ENCODE assay signal across 1 cellular context in genomic region chr17:42798383-42799380, GRCh38.
TF ChIP-seq lines count a peak whose summit lies in the region.

Gene CNTD1, plus strand, starts transcription at chr17:42798861. Its CDS starts 207 bp downstream, at chr17:42799068.
Gene COA3, minus strand, starts transcription at chr17:42798704. Its CDS starts 23 bp downstream, at chr17:42798681.

TF ChIP-seq in HepG2, 621 proteins besides CTCF, POLR2A, EP300 and RAD21 (continued from another document):
- TF ChIP-seq HNF1A (IDR thresholded peaks at IDR 0.05; ENCODE audit: low read depth) (peak; percentile 63), HNF1A (CRISPR knock-in tag; IDR thresholded peaks at IDR 0.05; ENCODE audit: borderline replicate concordance) (peak; percentile 86), HCFC1 (IDR thresholded peaks at IDR 0.05; ENCODE audit: low read depth, low read length) (peak; percentile 94), SNAPC2 (CRISPR knock-in tag; IDR thresholded peaks at IDR 0.05) (peak; percentile 79; the same call in 1 of the 2 replicates), ZNF552 (CRISPR knock-in tag; IDR thresholded peaks at IDR 0.05; ENCODE audit: borderline replicate concordance) (peak; percentile 97), ZNF570 (CRISPR knock-in tag; IDR thresholded peaks at IDR 0.05; ENCODE audit: borderline replicate concordance) (peak; percentile 87), CREM (IDR thresholded peaks at IDR 0.05) (peak; percentile 90), CREM (CRISPR knock-in tag; IDR thresholded peaks at IDR 0.05) (no peak), ZNF274 (CRISPR knock-in tag; IDR thresholded peaks at IDR 0.05) (peak; percentile 96), ZBTB2 (CRISPR knock-in tag; IDR thresholded peaks at IDR 0.05; ENCODE audit: low read depth) (peak; percentile 60; the same call in 1 of the 2 replicates), THRA (CRISPR knock-in tag; IDR thresholded peaks at IDR 0.05; ENCODE audit: borderline replicate concordance) (peak; percentile 57; the same call in 1 of the 2 replicates), ZNF136 (CRISPR knock-in tag; IDR thresholded peaks at IDR 0.05; ENCODE audit: low read depth) (no peak; the same call in 1 of the 2 replicates), TP53 (CRISPR knock-in tag; conservative IDR thresholded peaks at IDR 0.05) (no peak), SMAD1 (CRISPR knock-in tag; IDR thresholded peaks at IDR 0.05; ENCODE audit: borderline replicate concordance, low read depth) (peak; percentile 99), SRSF4 (IDR thresholded peaks at IDR 0.05; ENCODE audit: low read depth, low read length, poor library complexity, severe bottlenecking) (no peak), THAP9 (CRISPR knock-in tag; IDR thresholded peaks at IDR 0.05; ENCODE audit: borderline replicate concordance) (peak; percentile 96), TFDP2 (CRISPR knock-in tag; IDR thresholded peaks at IDR 0.05) (peak; percentile 99), NFE2L2 (IDR thresholded peaks at IDR 0.05; ENCODE audit: low read length) (no peak), ZNF143 (CRISPR knock-in tag; IDR thresholded peaks at IDR 0.05) (peak; percentile 100), ZSCAN9 (CRISPR knock-in tag; IDR thresholded peaks at IDR 0.05; ENCODE audit: borderline replicate concordance) (peak; percentile 93; the same call in 1 of the 2 replicates), RBAK (CRISPR knock-in tag; IDR thresholded peaks at IDR 0.05) (0 out of 2 replicates have a peak, but pooled peaks have one; percentile 37), ZNF431 (CRISPR knock-in tag; IDR thresholded peaks at IDR 0.05; ENCODE audit: borderline replicate concordance, low read depth) (peak; percentile 68), FOXM1 (CRISPR knock-in tag; IDR thresholded peaks at IDR 0.05) (no peak), ZNF766 (CRISPR knock-in tag; IDR thresholded peaks at IDR 0.05; ENCODE audit: borderline replicate concordance) (peak; percentile 93; the same call in 1 of the 2 replicates), SP5 (CRISPR knock-in tag; IDR thresholded peaks at IDR 0.05; ENCODE audit: borderline replicate concordance, low read depth) (peak; percentile 35; the same call in 1 of the 2 replicates), DMTF1 (CRISPR knock-in tag; IDR thresholded peaks at IDR 0.05) (peak; percentile 66; the same call in 1 of the 2 replicates), ZNF292 (CRISPR knock-in tag; IDR thresholded peaks at IDR 0.05; ENCODE audit: borderline replicate concordance, low read depth) (peak; percentile 71; the same call in 1 of the 2 replicates), CCDC6 (CRISPR knock-in tag; IDR thresholded peaks at IDR 0.05) (peak; percentile 97), ZNF770 (CRISPR knock-in tag; IDR thresholded peaks at IDR 0.05) (peak; percentile 61), ZNF180 (CRISPR knock-in tag; IDR thresholded peaks at IDR 0.05; ENCODE audit: borderline replicate concordance, low read depth) (peak; percentile 90; the same call in 1 of the 2 replicates), ZNF337 (CRISPR knock-in tag; IDR thresholded peaks at IDR 0.05; ENCODE audit: borderline replicate concordance, low read depth) (peak; percentile 92; the same call in 1 of the 2 replicates), SSRP1 (CRISPR knock-in tag; IDR thresholded peaks at IDR 0.05) (peak; percentile 88; the same call in 1 of the 2 replicates), CBX5 (CRISPR knock-in tag; IDR thresholded peaks at IDR 0.05; ENCODE audit: borderline replicate concordance) (peak; percentile 91; the same call in 1 of the 2 replicates), TCF7L2 (IDR thresholded peaks at IDR 0.05; ENCODE audit: low read depth, low read length) (no peak), ZNF557 (CRISPR knock-in tag; IDR thresholded peaks at IDR 0.05) (no peak; the same call in 1 of the 2 replicates), CENPX (CRISPR knock-in tag; IDR thresholded peaks at IDR 0.05) (no peak), SMYD3 (CRISPR knock-in tag; IDR thresholded peaks at IDR 0.05) (peak; percentile 81; the same call in 1 of the 2 replicates), NFYB (CRISPR knock-in tag; IDR thresholded peaks at IDR 0.05) (peak; percentile 89), CREB3 (CRISPR knock-in tag; IDR thresholded peaks at IDR 0.05) (peak; percentile 88; the same call in 1 of the 2 replicates), ZNF576 (CRISPR knock-in tag; IDR thresholded peaks at IDR 0.05) (peak; percentile 89), SETDB1 (CRISPR knock-in tag; IDR thresholded peaks at IDR 0.05; ENCODE audit: borderline replicate concordance) (no peak; the same call in 1 of the 2 replicates), ZNF883 (CRISPR knock-in tag; IDR thresholded peaks at IDR 0.05; ENCODE audit: not compliant biosample characterization) (peak; percentile 96), PHF5A (CRISPR knock-in tag; IDR thresholded peaks at IDR 0.05; ENCODE audit: low read depth, unreplicated experiment) (peak; percentile 90), GFI1 (CRISPR knock-in tag; IDR thresholded peaks at IDR 0.05; ENCODE audit: borderline replicate concordance) (peak; percentile 83), ZNF567 (CRISPR knock-in tag; IDR thresholded peaks at IDR 0.05; ENCODE audit: borderline replicate concordance) (peak; percentile 99), ZNF12 (CRISPR knock-in tag; IDR thresholded peaks at IDR 0.05) (no peak), SAFB2 (CRISPR knock-in tag; IDR thresholded peaks at IDR 0.05; ENCODE audit: borderline replicate concordance, low read depth) (peak; percentile 72; the same call in 1 of the 2 replicates), ISL2 (CRISPR knock-in tag; IDR thresholded peaks at IDR 0.05) (peak; percentile 60), TGIF2 (CRISPR knock-in tag; IDR thresholded peaks at IDR 0.05) (peak; percentile 95)
